Comparison of ENCODE assay signal across 8 cellular contexts in the genomic region with DNA sequence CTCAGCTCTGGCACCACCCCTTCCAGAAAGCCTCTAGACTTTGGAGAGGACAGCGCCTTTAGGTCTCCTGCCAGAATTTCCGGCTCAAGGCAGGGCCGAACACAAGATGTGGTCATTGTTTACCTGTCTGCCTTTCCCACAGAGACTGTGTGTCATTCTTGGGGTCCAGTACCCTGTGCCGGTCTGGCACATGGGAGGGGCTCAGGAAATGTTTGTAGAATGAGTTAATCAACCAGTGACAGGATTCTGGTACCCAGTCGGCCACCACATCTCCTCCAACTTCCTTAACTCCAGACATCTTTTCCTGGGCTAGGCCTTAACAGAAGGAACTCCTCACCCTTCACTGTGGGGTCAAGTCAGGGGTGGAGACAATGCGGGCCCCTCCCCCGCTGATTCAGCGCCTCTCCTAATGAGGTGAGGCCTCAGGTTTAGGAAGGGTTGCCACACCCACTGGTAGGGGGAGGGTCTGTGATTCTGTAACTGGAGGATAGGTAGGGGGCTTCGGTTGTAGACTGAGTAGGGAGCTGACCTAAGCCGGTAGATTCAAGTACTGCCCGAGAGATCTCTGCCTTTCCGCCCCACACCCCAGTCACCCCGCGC. TPM values are rescaled to one million over a fixed set of nuclear protein-coding genes. Genes with fewer than 3 reads are reported as not detected.
DNase-seq lines count a peak whose midpoint lies in the region; ATAC-seq and TF ChIP-seq lines count a peak whose summit lies in the region.

No MANE protein-coding gene starts in this region.

- H2AK5ac ChIP-seq in mesenchymal stem cell (ENCODE audit: low read length, severe bottlenecking), result peak overlapping the region; percentile 32

- peak overlapping the region; percentile 20 to 95 for H3K4ac ChIP-seq in mesenchymal stem cell (ENCODE audit: low read depth in 1 of 2, low read length in 2 of 2)

- H3K27ac ChIP-seq in RWPE2 (ENCODE audit: poor library complexity, severe bottlenecking) (peak overlapping the region; percentile 99), coronary artery (peak overlapping the region; percentile 91 to 93), mesenchymal stem cell (ENCODE audit: low read length, poor library complexity, severe bottlenecking) (no peak overlapping the region), temporal lobe (ENCODE audit: low read depth, low read length) (peak overlapping the region; percentile 100)

- H4K91ac ChIP-seq in mesenchymal stem cell (ENCODE audit: low read length), result peak overlapping the region; percentile 85

- ATAC-seq in HG02885 (IDR thresholded peaks at IDR 0.05; ENCODE audit: poor library complexity, unreplicated experiment) (peak; percentile 11), RWPE2 (ENCODE audit: low read depth) (peak; percentile 75), GM18520 (IDR thresholded peaks at IDR 0.05; ENCODE audit: unreplicated experiment) (no peak)

- no peak overlapping the region for H2BK120ac ChIP-seq in mesenchymal stem cell (ENCODE audit: low read depth, low read length)

- H3K27me3 ChIP-seq in RWPE2 (ENCODE audit: insufficient read depth, poor library complexity, severe bottlenecking), result no peaks in the 10 kb centered on the region
- H3K27me3 ChIP-seq in mesenchymal stem cell (ENCODE audit: control insufficient read depth in 1 of 2, insufficient read depth in 1 of 2, low read length in 2 of 2), result peaks cover 20 to 39% of the 10 kb centered on the region in 2 experiments

- TF ChIP-seq CTCF in RWPE2 (IDR thresholded peaks at IDR 0.05; ENCODE audit: poor library complexity, severe bottlenecking) (no peak), coronary artery (IDR thresholded peaks at IDR 0.05) (no peak)

- peak overlapping the region; percentile 99 for H2BK15ac ChIP-seq in mesenchymal stem cell (ENCODE audit: low read depth, poor library complexity, severe bottlenecking)

- no peak overlapping the region for H3K23ac ChIP-seq in mesenchymal stem cell (ENCODE audit: low read length in 2 of 2)

- H3K4me2 ChIP-seq in mesenchymal stem cell (ENCODE audit: low read length, poor library complexity, severe bottlenecking), result peak overlapping the region; percentile 99

- peak overlapping the region; percentile 89 for H4K8ac ChIP-seq in mesenchymal stem cell (ENCODE audit: low read length)

- H3K9ac ChIP-seq in mesenchymal stem cell (ENCODE audit: low read length), result peak overlapping the region; percentile 96

- no peak overlapping the region for H2BK5ac ChIP-seq in mesenchymal stem cell (ENCODE audit: low read depth, low read length, poor library complexity, severe bottlenecking)

- H2AFZ ChIP-seq in mesenchymal stem cell (ENCODE audit: low read depth, low read length), result peak overlapping the region; percentile 59

- peak overlapping the region in 1 of 2 experiments; percentile 92 for H3K14ac ChIP-seq in mesenchymal stem cell (ENCODE audit: low read length in 2 of 2)

- peak overlapping the region; percentile 87 to 96 for H3K18ac ChIP-seq in mesenchymal stem cell (ENCODE audit: low read depth in 1 of 2, low read length in 2 of 2)

- DNase-seq in NCI-H146 (lab: John Stamatoyannopoulos, UW), result peak; percentile 67
- no peak for DNase-seq in NCI-H146 treated with DMSO at 0.1 percent for 48 hours (lab: John Stamatoyannopoulos, UW; ENCODE audit: unreplicated experiment)
- peak; percentile 93 for DNase-seq in RWPE2 (ENCODE audit: low spot score)
- peak; percentile 80 for DNase-seq in coronary artery (ENCODE audit: low spot score)
- peak; percentile 75 for DNase-seq in mesenchymal stem cell

- H3K9me3 ChIP-seq in RWPE2 (ENCODE audit: severe bottlenecking), result no peaks in the 10 kb centered on the region
- H3K9me3 ChIP-seq in mesenchymal stem cell (ENCODE audit: control insufficient read depth, low read length), result no peaks in the 10 kb centered on the region

- H2BK12ac ChIP-seq in mesenchymal stem cell (ENCODE audit: low read length in 2 of 2), result peak overlapping the region; percentile 34 to 90

- H3K4me3 ChIP-seq in RWPE2 (ENCODE audit: severe bottlenecking), result peak overlapping the region; percentile 46
- peak overlapping the region; percentile 82 for H3K4me3 ChIP-seq in coronary artery
- peak overlapping the region; percentile 75 to 95 for H3K4me3 ChIP-seq in mesenchymal stem cell (ENCODE audit: insufficient read depth in 1 of 2, low read depth in 1 of 2, low read length in 2 of 2)

- H3K36me3 ChIP-seq in RWPE2 (ENCODE audit: low read depth), result no peaks in the 10 kb centered on the region
- H3K36me3 ChIP-seq in mesenchymal stem cell (ENCODE audit: control insufficient read depth in 1 of 2, insufficient read depth in 2 of 2, low read depth in 1 of 2, low read length in 2 of 2), result no peaks in the 10 kb centered on the region

- 3% methylated on average over 12 of the region's 14 CpGs for WGBS in mesenchymal stem cell

- peaks cover 10% of the 10 kb centered on the region for H3K4me1 ChIP-seq in RWPE2 (ENCODE audit: insufficient read depth, poor library complexity, severe bottlenecking)
- peaks cover 14% of the 10 kb centered on the region for H3K4me1 ChIP-seq in mesenchymal stem cell (ENCODE audit: control insufficient read depth, insufficient read depth, low read depth, low read length)

- H3K79me1 ChIP-seq in mesenchymal stem cell (replicated peaks; ENCODE audit: low read length, poor library complexity, severe bottlenecking), result no peaks in the 10 kb centered on the region

RNA-seq across cellular contexts. Expression of gene PCDH1, which starts 29.3 kb away (rescaled TPM):
- 2.1 TPM for polyA plus RNA-seq in mesenchymal stem cell (2013, experiment 1 of 2)
- polyA plus RNA-seq in mesenchymal stem cell (2013, experiment 2 of 2), result 2.0 TPM
- total RNA-seq in temporal lobe, result 49.2 TPM
